Comparison of ENCODE assay signal across 8 cellular contexts in the genomic region with DNA sequence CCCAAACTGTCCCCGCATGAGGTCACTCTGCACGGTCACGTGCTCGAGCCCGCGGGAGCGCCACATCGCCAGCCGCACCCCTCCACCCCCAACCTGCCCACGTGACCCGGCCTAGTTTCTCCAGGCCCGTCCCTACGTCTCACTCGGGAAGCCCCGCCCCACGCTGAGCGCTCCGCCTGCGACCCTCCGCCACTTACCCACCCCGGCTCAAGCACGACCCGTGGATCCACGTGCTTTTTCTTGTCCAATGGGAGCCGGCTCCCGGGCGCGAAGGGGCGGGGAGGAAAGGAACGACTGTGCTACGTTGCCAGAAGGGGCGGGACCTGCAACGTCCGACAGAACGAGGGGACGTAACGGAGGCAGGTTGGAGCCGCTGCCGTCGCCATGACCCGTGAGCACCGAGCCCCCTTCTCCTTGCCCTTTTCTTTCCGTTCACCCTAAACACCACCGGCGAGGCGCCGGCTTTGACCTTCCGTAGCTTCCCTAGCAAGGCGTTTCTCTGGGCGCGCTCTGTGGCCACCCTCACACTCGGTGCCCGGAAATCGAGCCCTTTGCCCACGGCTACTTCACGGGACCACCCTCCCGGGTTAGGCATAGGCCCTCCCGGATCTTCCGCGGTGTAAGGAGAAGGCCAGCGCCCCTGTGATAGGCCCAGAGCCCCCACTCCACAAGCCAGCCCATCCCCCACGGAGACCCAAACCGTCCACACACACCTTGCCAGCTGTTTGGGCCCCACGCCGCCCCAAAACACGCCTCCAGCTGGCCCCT. TPM values are rescaled to one million over a fixed set of nuclear protein-coding genes. Genes with fewer than 3 reads are reported as not detected.
DNase-seq lines count a peak whose midpoint lies in the region; ATAC-seq and TF ChIP-seq lines count a peak whose summit lies in the region.

A gene (plus strand): TSS at position 328 of the 768 bp plus-strand sequence. CDS start 57 bp downstream, at position 385.

- H3K27ac Mint-ChIP-seq in effector memory CD8-positive, alpha-beta T cell = peak within 1 kb of the TSS; percentile 97 to 98
- H3K27ac Mint-ChIP-seq in memory B cell = peak within 1 kb of the TSS; percentile 96

- peaks cover 31 to 55% of the 10 kb centered on the region in 2 donors for H3K4me1 Mint-ChIP-seq in effector memory CD8-positive, alpha-beta T cell (ENCODE audit: low read depth in 2 of 2)
- H3K4me1 Mint-ChIP-seq in memory B cell = peaks cover 30% of the 10 kb centered on the region

- peak within 1 kb of the TSS; percentile 95 to 97 for H3K4me3 Mint-ChIP-seq in effector memory CD8-positive, alpha-beta T cell
- peak within 1 kb of the TSS; percentile 95 for H3K4me3 Mint-ChIP-seq in memory B cell

- no peaks in the 10 kb centered on the region for H3K9me3 Mint-ChIP-seq in effector memory CD8-positive, alpha-beta T cell
- no peaks in the 10 kb centered on the region for H3K9me3 Mint-ChIP-seq in memory B cell

- H3K36me3 Mint-ChIP-seq in effector memory CD8-positive, alpha-beta T cell (ENCODE audit: insufficient read depth) = peaks cover 44% of the 10 kb centered on the region
- H3K36me3 Mint-ChIP-seq in memory B cell = peaks cover 23% of the 10 kb centered on the region

- no peaks in the 10 kb centered on the region for H3K27me3 Mint-ChIP-seq in effector memory CD8-positive, alpha-beta T cell
- no peaks in the 10 kb centered on the region for H3K27me3 Mint-ChIP-seq in memory B cell

- TF ChIP-seq CTCF in GM20000 (IDR thresholded peaks at IDR 0.05; ENCODE audit: extremely low read depth, missing control alignments) = no peak

- peak; percentile 97 for DNase-seq in CMK (ENCODE audit: low read depth)
- DNase-seq in GM20000 (ENCODE audit: low spot score) = peak; percentile 94
- DNase-seq in HT1080 (ENCODE audit: low read depth) = peak; percentile 99
- peak; percentile 98 for DNase-seq in NOMO-1 treated with DMSO at 0.1 percent for 48 hours (lab: John Stamatoyannopoulos, UW; ENCODE audit: unreplicated experiment)
- peak; percentile 99 to 100 for DNase-seq in activated CD8-positive, alpha-beta memory T cell treated with anti-CD3 and anti-CD28 coated beads for 4 hours (ENCODE audit: low read depth in 2 of 2)
- DNase-seq in effector memory CD8-positive, alpha-beta T cell = peak; percentile 97 to 99 (median 98)
- peak; percentile 92 to 97 for DNase-seq in memory B cell (ENCODE audit: low spot score in 2 of 2)
- DNase-seq in stimulated activated CD8-positive, alpha-beta memory T cell treated with anti-CD3 and anti-CD28 coated beads, Interleukin-12 subunit alpha, Interleukin-12 subunit beta, amount 100 ng/mL, for 24 hours (ENCODE audit: extremely low read depth) = peak; percentile 100

- ATAC-seq in effector memory CD8-positive, alpha-beta T cell (replicated peaks) = peak; percentile 88
- ATAC-seq in memory B cell (ENCODE audit: low read depth) = peak; percentile 84

RNA-seq across cellular contexts. Expression of the gene that starts here (rescaled TPM):
- 319 and 346 TPM in 2 replicates for total RNA-seq in HT1080 (2014; rRNA removed; shearing (Covaris generic))
- 425 and 437 TPM in 2 replicates for polyA plus RNA-seq in HT1080 (2015; cell fraction: cytosol; rRNA removed)
- 191 and 197 TPM in 2 replicates for polyA plus RNA-seq in HT1080 (2015; cell fraction: nucleus; rRNA removed)

Comparison
In these comparisons a context has a peak if more than half of its experiments do, and no peak if none do; other contexts are left out.
1. Peak in every context shown above with its lines: DNase-seq and ATAC-seq.